1 cellular context compared by ENCODE assay signal in the genomic region with DNA sequence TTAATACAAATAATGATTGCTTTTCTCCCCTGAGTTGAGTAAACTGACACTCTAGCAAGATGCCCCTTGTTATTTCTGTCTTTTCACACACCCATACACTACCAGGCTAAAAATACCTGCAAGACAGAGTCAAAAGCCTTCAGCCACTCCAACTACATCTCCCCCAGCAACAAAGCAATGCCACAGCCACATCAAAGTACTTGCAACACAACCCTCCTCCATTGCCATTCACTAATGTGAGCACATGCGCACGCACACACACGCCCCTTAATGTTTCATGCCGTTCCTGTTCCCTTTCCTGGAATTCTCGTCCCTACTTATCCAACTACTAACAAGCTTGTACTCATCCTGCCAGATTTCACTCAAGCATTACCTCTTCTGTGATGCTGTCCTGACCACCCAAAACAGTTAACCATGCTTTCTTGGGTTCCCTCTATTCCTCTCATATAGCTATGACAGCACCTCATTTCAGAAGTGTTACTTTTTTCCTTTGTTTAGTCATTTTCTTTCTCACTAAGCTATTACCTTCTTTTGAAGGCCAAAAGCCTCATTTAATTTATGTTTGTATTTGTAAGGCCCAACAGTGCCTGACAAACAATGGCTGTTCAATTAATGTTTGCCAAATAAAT.
TF ChIP-seq lines count a peak whose summit lies in the region.

No MANE protein-coding gene starts in this region.

TF ChIP-seq in GM12878, 131 proteins besides CTCF, POLR2A, EP300 and RAD21:
- TF ChIP-seq CREM (IDR thresholded peaks at IDR 0.05; ENCODE audit: low read depth) (no peak), JUNB (IDR thresholded peaks at IDR 0.05) (no peak), TCF12 (IDR thresholded peaks at IDR 0.05; ENCODE audit: low read depth, low read length) (no peak), NFYA (IDR thresholded peaks at IDR 0.05; ENCODE audit: borderline replicate concordance, low read depth, low read length) (no peak), TAF1 (IDR thresholded peaks at IDR 0.05; ENCODE audit: borderline replicate concordance, low read depth, low read length) (no peak), RELA (IDR thresholded peaks at IDR 0.05; ENCODE audit: borderline replicate concordance, partially characterized antibody) (no peak), YBX1 (IDR thresholded peaks at IDR 0.05) (no peak), SMAD1 (IDR thresholded peaks at IDR 0.05; ENCODE audit: low read depth, partially characterized antibody) (no peak), CHD2 (IDR thresholded peaks at IDR 0.05; ENCODE audit: borderline replicate concordance, low read depth, low read length) (no peak), ZSCAN29 (IDR thresholded peaks at IDR 0.05) (no peak), EED (IDR thresholded peaks at IDR 0.05; ENCODE audit: low read depth) (no peak), ZNF384 (IDR thresholded peaks at IDR 0.05; ENCODE audit: borderline replicate concordance, low read depth, low read length) (no peak)
- TF ChIP-seq, protein P1, sequence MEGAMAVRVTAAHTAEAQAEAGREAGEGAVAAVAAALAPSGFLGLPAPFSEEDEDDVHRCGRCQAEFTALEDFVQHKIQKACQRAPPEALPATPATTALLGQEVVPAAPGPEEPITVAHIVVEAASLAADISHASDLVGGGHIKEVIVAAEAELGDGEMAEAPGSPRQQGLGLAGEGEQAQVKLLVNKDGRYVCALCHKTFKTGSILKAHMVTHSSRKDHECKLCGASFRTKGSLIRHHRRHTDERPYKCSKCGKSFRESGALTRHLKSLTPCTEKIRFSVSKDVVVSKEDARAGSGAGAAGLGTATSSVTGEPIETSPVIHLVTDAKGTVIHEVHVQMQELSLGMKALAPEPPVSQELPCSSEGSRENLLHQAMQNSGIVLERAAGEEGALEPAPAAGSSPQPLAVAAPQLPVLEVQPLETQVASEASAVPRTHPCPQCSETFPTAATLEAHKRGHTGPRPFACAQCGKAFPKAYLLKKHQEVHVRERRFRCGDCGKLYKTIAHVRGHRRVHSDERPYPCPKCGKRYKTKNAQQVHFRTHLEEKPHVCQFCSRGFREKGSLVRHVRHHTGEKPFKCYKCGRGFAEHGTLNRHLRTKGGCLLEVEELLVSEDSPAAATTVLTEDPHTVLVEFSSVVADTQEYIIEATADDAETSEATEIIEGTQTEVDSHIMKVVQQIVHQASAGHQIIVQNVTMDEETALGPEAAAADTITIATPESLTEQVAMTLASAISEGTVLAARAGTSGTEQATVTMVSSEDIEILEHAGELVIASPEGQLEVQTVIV (IDR thresholded peaks at IDR 0.05; ENCODE audit: borderline replicate concordance, partially characterized antibody): no peak
- TF ChIP-seq, protein P2, sequence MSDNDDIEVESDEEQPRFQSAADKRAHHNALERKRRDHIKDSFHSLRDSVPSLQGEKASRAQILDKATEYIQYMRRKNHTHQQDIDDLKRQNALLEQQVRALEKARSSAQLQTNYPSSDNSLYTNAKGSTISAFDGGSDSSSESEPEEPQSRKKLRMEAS (IDR thresholded peaks at IDR 0.05; ENCODE audit: low read depth, low read length): no peak
- TF ChIP-seq, protein P3, sequence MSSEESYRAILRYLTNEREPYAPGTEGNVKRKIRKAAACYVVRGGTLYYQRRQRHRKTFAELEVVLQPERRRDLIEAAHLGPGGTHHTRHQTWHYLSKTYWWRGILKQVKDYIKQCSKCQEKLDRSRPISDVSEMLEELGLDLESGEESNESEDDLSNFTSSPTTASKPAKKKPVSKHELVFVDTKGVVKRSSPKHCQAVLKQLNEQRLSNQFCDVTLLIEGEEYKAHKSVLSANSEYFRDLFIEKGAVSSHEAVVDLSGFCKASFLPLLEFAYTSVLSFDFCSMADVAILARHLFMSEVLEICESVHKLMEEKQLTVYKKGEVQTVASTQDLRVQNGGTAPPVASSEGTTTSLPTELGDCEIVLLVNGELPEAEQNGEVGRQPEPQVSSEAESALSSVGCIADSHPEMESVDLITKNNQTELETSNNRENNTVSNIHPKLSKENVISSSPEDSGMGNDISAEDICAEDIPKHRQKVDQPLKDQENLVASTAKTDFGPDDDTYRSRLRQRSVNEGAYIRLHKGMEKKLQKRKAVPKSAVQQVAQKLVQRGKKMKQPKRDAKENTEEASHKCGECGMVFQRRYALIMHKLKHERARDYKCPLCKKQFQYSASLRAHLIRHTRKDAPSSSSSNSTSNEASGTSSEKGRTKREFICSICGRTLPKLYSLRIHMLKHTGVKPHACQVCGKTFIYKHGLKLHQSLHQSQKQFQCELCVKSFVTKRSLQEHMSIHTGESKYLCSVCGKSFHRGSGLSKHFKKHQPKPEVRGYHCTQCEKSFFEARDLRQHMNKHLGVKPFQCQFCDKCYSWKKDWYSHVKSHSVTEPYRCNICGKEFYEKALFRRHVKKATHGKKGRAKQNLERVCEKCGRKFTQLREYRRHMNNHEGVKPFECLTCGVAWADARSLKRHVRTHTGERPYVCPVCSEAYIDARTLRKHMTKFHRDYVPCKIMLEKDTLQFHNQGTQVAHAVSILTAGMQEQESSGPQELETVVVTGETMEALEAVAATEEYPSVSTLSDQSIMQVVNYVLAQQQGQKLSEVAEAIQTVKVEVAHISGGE (CRISPR knock-in tag; IDR thresholded peaks at IDR 0.05): no peak
- TF ChIP-seq, protein P4, sequence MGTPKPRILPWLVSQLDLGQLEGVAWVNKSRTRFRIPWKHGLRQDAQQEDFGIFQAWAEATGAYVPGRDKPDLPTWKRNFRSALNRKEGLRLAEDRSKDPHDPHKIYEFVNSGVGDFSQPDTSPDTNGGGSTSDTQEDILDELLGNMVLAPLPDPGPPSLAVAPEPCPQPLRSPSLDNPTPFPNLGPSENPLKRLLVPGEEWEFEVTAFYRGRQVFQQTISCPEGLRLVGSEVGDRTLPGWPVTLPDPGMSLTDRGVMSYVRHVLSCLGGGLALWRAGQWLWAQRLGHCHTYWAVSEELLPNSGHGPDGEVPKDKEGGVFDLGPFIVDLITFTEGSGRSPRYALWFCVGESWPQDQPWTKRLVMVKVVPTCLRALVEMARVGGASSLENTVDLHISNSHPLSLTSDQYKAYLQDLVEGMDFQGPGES (IDR thresholded peaks at IDR 0.05): no peak
- TF ChIP-seq, protein P5, sequence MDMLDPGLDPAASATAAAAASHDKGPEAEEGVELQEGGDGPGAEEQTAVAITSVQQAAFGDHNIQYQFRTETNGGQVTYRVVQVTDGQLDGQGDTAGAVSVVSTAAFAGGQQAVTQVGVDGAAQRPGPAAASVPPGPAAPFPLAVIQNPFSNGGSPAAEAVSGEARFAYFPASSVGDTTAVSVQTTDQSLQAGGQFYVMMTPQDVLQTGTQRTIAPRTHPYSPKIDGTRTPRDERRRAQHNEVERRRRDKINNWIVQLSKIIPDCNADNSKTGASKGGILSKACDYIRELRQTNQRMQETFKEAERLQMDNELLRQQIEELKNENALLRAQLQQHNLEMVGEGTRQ (IDR thresholded peaks at IDR 0.05; ENCODE audit: borderline replicate concordance, low read depth, low read length): no peak
